In the genomic region with DNA sequence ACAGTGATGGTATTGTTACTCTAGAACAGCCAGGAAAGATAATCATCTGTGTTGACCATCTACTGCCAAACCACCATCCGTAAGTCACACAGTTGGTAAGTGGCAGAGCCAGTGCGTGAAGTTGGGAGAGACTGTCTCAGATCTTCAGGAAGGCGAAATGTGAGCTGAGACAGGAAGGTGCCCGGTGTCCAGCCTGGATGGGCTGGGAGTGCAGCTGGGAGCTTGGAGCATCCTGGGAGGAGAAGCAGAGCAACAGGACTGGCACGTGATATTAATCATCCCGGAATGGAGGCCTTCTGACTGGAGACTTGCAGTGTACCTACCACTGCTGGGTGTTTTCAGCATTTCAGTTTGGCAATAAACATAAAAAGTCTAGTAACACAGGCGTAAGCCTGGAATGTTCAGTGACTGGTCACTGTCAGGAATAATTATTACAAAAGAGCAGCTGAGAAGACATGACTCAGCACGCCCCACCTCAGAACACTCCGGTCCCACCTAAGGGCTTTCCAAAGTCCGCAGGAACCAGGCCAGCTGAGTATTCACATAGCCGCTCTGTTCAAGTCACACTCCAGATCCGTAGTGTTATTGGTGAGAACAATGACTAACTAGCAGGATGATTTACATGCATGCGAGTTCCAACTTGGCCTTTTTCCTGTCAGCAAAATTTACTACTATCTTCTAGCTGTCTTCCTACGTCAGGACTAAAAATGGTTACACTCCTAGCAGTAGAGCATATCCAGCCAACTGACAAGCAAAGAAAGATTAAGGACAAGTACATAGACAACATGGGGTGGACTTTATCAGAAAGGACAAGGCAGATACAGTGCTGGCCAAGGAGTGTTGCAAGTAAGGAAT, we compare ENCODE assay signal across 1 cellular context.
TF ChIP-seq lines count a peak whose summit lies in the region.

No MANE protein-coding gene starts in this region.

TF ChIP-seq in HepG2, 621 proteins besides CTCF, POLR2A, EP300 and RAD21 (continued from another document and continues in another):
- TF ChIP-seq, protein P1, sequence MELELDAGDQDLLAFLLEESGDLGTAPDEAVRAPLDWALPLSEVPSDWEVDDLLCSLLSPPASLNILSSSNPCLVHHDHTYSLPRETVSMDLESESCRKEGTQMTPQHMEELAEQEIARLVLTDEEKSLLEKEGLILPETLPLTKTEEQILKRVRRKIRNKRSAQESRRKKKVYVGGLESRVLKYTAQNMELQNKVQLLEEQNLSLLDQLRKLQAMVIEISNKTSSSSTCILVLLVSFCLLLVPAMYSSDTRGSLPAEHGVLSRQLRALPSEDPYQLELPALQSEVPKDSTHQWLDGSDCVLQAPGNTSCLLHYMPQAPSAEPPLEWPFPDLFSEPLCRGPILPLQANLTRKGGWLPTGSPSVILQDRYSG (CRISPR knock-in tag; IDR thresholded peaks at IDR 0.05): no peak
- TF ChIP-seq SUZ12 (IDR thresholded peaks at IDR 0.05; ENCODE audit: low read depth, low read length) (no peak), PCBP1 (IDR thresholded peaks at IDR 0.05; ENCODE audit: borderline replicate concordance, low read depth, low read length) (no peak), ZNF788 (CRISPR knock-in tag; IDR thresholded peaks at IDR 0.05; ENCODE audit: borderline replicate concordance) (0 out of 2 replicates have a peak, but pooled peaks have one; percentile 34), SIX1 (CRISPR knock-in tag; IDR thresholded peaks at IDR 0.05; ENCODE audit: borderline replicate concordance) (no peak), HNF4G (IDR thresholded peaks at IDR 0.05; ENCODE audit: borderline replicate concordance, low read depth, low read length) (peak; percentile 53; the same call in 1 of the 2 replicates), HNF4G (CRISPR knock-in tag; IDR thresholded peaks at IDR 0.05; ENCODE audit: borderline replicate concordance, low read depth) (no peak), ZNF3 (CRISPR knock-in tag; IDR thresholded peaks at IDR 0.05) (no peak; the same call in 1 of the 2 replicates), ADNP (CRISPR knock-in tag; IDR thresholded peaks at IDR 0.05) (no peak), ZNF207 (IDR thresholded peaks at IDR 0.05; ENCODE audit: borderline replicate concordance) (no peak), ZNF143 (CRISPR knock-in tag; IDR thresholded peaks at IDR 0.05) (0 out of 2 replicates have a peak, but pooled peaks have one; percentile 46), ARNT (IDR thresholded peaks at IDR 0.05) (no peak), DR1 (CRISPR knock-in tag; IDR thresholded peaks at IDR 0.05) (no peak), POLR2AphosphoS5 (IDR thresholded peaks at IDR 0.05; ENCODE audit: low read depth, low read length) (no peak), AGO1 (IDR thresholded peaks at IDR 0.05; ENCODE audit: low read depth, low read length, poor library complexity, severe bottlenecking) (no peak), NFYC (CRISPR knock-in tag; IDR thresholded peaks at IDR 0.05) (no peak), PLRG1 (conservative IDR thresholded peaks at IDR 0.05) (no peak), ZMAT3 (CRISPR knock-in tag; conservative IDR thresholded peaks at IDR 0.05) (peak; percentile 37; the same call in 1 of the 2 replicates)
- TF ChIP-seq, protein P2, sequence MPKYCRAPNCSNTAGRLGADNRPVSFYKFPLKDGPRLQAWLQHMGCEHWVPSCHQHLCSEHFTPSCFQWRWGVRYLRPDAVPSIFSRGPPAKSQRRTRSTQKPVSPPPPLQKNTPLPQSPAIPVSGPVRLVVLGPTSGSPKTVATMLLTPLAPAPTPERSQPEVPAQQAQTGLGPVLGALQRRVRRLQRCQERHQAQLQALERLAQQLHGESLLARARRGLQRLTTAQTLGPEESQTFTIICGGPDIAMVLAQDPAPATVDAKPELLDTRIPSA (CRISPR knock-in tag; IDR thresholded peaks at IDR 0.05; ENCODE audit: borderline replicate concordance): no peak
- TF ChIP-seq, protein P3, sequence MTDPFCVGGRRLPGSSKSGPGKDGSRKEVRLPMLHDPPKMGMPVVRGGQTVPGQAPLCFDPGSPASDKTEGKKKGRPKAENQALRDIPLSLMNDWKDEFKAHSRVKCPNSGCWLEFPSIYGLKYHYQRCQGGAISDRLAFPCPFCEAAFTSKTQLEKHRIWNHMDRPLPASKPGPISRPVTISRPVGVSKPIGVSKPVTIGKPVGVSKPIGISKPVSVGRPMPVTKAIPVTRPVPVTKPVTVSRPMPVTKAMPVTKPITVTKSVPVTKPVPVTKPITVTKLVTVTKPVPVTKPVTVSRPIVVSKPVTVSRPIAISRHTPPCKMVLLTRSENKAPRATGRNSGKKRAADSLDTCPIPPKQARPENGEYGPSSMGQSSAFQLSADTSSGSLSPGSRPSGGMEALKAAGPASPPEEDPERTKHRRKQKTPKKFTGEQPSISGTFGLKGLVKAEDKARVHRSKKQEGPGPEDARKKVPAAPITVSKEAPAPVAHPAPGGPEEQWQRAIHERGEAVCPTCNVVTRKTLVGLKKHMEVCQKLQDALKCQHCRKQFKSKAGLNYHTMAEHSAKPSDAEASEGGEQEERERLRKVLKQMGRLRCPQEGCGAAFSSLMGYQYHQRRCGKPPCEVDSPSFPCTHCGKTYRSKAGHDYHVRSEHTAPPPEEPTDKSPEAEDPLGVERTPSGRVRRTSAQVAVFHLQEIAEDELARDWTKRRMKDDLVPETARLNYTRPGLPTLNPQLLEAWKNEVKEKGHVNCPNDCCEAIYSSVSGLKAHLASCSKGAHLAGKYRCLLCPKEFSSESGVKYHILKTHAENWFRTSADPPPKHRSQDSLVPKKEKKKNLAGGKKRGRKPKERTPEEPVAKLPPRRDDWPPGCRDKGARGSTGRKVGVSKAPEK (CRISPR knock-in tag; IDR thresholded peaks at IDR 0.05; ENCODE audit: borderline replicate concordance): no peak
- TF ChIP-seq, protein P4, sequence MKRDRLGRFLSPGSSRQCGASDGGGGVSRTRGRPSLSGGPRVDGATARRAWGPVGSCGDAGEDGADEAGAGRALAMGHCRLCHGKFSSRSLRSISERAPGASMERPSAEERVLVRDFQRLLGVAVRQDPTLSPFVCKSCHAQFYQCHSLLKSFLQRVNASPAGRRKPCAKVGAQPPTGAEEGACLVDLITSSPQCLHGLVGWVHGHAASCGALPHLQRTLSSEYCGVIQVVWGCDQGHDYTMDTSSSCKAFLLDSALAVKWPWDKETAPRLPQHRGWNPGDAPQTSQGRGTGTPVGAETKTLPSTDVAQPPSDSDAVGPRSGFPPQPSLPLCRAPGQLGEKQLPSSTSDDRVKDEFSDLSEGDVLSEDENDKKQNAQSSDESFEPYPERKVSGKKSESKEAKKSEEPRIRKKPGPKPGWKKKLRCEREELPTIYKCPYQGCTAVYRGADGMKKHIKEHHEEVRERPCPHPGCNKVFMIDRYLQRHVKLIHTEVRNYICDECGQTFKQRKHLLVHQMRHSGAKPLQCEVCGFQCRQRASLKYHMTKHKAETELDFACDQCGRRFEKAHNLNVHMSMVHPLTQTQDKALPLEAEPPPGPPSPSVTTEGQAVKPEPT (CRISPR knock-in tag; IDR thresholded peaks at IDR 0.05; ENCODE audit: low read depth): no peak
- TF ChIP-seq, protein P5, sequence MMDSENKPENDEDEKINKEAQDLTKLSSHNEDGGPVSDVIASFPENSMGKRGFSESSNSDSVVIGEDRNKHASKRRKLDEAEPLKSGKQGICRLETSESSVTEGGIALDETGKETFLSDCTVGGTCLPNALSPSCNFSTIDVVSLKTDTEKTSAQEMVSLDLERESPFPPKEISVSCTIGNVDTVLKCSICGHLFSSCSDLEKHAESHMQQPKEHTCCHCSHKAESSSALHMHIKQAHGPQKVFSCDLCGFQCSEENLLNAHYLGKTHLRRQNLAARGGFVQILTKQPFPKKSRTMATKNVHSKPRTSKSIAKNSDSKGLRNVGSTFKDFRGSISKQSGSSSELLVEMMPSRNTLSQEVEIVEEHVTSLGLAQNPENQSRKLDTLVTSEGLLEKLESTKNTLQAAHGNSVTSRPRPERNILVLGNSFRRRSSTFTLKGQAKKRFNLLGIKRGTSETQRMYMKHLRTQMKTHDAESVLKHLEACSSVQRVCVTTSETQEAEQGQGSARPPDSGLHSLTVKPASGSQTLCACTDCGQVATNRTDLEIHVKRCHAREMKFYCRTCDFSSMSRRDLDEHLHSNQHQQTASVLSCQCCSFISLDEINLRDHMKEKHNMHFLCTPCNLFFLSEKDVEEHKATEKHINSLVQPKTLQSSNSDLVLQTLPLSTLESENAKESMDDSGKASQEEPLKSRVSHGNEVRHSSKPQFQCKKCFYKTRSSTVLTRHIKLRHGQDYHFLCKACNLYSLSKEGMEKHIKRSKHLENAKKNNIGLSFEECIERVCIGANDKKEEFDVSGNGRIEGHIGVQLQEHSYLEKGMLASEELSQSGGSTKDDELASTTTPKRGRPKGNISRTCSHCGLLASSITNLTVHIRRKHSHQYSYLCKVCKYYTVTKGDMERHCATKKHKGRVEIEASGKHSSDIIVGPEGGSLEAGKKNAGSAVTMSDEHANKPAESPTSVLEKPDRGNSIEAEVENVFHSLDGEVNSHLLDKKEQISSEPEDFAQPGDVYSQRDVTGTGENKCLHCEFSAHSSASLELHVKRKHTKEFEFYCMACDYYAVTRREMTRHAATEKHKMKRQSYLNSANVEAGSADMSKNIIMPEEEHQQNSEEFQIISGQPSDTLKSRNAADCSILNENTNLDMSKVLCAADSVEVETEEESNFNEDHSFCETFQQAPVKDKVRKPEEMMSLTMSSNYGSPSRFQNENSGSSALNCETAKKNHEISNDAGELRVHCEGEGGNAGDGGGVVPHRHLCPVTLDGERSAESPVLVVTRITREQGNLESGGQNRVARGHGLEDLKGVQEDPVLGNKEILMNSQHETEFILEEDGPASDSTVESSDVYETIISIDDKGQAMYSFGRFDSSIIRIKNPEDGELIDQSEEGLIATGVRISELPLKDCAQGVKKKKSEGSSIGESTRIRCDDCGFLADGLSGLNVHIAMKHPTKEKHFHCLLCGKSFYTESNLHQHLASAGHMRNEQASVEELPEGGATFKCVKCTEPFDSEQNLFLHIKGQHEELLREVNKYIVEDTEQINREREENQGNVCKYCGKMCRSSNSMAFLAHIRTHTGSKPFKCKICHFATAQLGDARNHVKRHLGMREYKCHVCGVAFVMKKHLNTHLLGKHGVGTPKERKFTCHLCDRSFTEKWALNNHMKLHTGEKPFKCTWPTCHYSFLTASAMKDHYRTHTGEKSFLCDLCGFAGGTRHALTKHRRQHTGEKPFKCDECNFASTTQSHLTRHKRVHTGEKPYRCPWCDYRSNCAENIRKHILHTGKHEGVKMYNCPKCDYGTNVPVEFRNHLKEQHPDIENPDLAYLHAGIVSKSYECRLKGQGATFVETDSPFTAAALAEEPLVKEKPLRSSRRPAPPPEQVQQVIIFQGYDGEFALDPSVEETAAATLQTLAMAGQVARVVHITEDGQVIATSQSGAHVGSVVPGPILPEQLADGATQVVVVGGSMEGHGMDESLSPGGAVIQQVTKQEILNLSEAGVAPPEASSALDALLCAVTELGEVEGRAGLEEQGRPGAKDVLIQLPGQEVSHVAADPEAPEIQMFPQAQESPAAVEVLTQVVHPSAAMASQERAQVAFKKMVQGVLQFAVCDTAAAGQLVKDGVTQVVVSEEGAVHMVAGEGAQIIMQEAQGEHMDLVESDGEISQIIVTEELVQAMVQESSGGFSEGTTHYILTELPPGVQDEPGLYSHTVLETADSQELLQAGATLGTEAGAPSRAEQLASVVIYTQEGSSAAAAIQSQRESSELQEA (CRISPR knock-in tag; IDR thresholded peaks at IDR 0.05; ENCODE audit: not compliant biosample characterization): no peak
- TF ChIP-seq, protein P6, sequence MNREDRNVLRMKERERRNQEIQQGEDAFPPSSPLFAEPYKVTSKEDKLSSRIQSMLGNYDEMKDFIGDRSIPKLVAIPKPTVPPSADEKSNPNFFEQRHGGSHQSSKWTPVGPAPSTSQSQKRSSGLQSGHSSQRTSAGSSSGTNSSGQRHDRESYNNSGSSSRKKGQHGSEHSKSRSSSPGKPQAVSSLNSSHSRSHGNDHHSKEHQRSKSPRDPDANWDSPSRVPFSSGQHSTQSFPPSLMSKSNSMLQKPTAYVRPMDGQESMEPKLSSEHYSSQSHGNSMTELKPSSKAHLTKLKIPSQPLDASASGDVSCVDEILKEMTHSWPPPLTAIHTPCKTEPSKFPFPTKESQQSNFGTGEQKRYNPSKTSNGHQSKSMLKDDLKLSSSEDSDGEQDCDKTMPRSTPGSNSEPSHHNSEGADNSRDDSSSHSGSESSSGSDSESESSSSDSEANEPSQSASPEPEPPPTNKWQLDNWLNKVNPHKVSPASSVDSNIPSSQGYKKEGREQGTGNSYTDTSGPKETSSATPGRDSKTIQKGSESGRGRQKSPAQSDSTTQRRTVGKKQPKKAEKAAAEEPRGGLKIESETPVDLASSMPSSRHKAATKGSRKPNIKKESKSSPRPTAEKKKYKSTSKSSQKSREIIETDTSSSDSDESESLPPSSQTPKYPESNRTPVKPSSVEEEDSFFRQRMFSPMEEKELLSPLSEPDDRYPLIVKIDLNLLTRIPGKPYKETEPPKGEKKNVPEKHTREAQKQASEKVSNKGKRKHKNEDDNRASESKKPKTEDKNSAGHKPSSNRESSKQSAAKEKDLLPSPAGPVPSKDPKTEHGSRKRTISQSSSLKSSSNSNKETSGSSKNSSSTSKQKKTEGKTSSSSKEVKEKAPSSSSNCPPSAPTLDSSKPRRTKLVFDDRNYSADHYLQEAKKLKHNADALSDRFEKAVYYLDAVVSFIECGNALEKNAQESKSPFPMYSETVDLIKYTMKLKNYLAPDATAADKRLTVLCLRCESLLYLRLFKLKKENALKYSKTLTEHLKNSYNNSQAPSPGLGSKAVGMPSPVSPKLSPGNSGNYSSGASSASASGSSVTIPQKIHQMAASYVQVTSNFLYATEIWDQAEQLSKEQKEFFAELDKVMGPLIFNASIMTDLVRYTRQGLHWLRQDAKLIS (CRISPR knock-in tag; IDR thresholded peaks at IDR 0.05): no peak
- TF ChIP-seq, protein P7, sequence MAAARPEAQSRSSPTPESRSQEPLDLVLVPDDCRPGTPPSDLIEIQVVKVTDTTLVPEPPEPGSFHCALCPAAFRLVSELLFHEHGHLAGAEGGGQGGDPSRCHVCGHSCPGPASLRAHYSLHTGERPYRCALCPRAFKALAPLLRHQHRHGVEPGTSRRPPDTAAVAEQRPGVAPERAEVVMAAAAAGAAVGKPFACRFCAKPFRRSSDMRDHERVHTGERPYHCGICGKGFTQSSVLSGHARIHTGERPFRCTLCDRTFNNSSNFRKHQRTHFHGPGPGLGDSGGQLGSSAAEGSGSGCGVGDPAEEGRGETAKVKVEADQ (CRISPR knock-in tag; IDR thresholded peaks at IDR 0.05; ENCODE audit: borderline replicate concordance): no peak
- TF ChIP-seq, protein P8, sequence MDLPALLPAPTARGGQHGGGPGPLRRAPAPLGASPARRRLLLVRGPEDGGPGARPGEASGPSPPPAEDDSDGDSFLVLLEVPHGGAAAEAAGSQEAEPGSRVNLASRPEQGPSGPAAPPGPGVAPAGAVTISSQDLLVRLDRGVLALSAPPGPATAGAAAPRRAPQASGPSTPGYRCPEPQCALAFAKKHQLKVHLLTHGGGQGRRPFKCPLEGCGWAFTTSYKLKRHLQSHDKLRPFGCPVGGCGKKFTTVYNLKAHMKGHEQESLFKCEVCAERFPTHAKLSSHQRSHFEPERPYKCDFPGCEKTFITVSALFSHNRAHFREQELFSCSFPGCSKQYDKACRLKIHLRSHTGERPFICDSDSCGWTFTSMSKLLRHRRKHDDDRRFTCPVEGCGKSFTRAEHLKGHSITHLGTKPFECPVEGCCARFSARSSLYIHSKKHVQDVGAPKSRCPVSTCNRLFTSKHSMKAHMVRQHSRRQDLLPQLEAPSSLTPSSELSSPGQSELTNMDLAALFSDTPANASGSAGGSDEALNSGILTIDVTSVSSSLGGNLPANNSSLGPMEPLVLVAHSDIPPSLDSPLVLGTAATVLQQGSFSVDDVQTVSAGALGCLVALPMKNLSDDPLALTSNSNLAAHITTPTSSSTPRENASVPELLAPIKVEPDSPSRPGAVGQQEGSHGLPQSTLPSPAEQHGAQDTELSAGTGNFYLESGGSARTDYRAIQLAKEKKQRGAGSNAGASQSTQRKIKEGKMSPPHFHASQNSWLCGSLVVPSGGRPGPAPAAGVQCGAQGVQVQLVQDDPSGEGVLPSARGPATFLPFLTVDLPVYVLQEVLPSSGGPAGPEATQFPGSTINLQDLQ (CRISPR knock-in tag; IDR thresholded peaks at IDR 0.05): no peak
